ENCODE assay signal across 8 cellular contexts in the genomic region with DNA sequence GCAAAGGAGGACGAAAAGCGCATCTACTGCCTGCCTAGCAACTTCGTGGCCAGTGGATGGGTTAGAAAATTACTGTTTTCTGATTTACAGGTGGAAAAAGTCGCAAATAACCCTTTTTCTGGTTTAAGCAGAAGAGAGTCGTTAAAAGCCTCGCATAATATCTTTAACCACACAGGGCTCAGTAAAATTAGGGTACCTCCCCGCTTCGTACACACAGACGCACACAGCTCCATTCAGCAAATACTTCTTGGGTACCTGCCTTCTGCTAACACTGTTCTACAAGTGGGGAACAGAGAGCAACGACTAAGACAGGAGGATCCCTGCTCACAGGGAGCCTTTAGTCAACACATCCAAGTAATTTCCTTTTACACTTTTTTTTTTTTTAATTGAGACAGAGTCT. TPM values are rescaled to one million over a fixed set of nuclear protein-coding genes. Genes with fewer than 3 reads are reported as not detected.
DNase-seq lines count a peak whose midpoint lies in the region; ATAC-seq, FAIRE-seq and TF ChIP-seq lines count a peak whose summit lies in the region.

No MANE protein-coding gene starts in this region.

- H3K27ac Mint-ChIP-seq in natural killer cell treated with Interleukin-12 subunit alpha and Interleukin-12 subunit beta and Interleukin-15 and Interleukin-18, amount 100 ng/mL, for 72 hours, result peak overlapping the region; percentile 77 to 78

- CTCF ChIA-PET in BJ (lab: Yijun Ruan, JAX), result interaction anchor here (1.4 kb wide), 1 partner anchor 41 kb away, joined by 3 read pairs; no protein-coding TSS in a partner anchor

- peaks cover 11% of the 10 kb centered on the region for H3K36me3 Mint-ChIP-seq in natural killer cell treated with Interleukin-12 subunit alpha and Interleukin-12 subunit beta and Interleukin-15 and Interleukin-18, amount 100 ng/mL, for 72 hours

- H3K4me3 ChIP-seq in BJ (ENCODE audit: low read depth, low read length), result peak overlapping the region; percentile 84

- ATAC-seq in natural killer cell treated with Interleukin-12 subunit alpha and Interleukin-12 subunit beta and Interleukin-15 and Interleukin-18, amount 100 ng/mL, for 72 hours, result no peak

- peak overlapping the region; percentile 62 for H3K27ac ChIP-seq in cingulate gyrus (ENCODE audit: low read depth, low read length)

- no peak for TF ChIP-seq CTCF in BJ (IDR thresholded peaks at IDR 0.05; ENCODE audit: insufficient read depth, low read depth, low read length)

- FAIRE-seq in GM19239 (lab: Jason Lieb, UNC), result no peak

- no peaks in the 10 kb centered on the region for H3K9me3 Mint-ChIP-seq in natural killer cell treated with Interleukin-12 subunit alpha and Interleukin-12 subunit beta and Interleukin-15 and Interleukin-18, amount 100 ng/mL, for 72 hours

- H3K27me3 Mint-ChIP-seq in natural killer cell treated with Interleukin-12 subunit alpha and Interleukin-12 subunit beta and Interleukin-15 and Interleukin-18, amount 100 ng/mL, for 72 hours, result peaks cover 0 to 9% of the 10 kb centered on the region in 2 donors

- H3K4me3 Mint-ChIP-seq in natural killer cell treated with Interleukin-12 subunit alpha and Interleukin-12 subunit beta and Interleukin-15 and Interleukin-18, amount 100 ng/mL, for 72 hours, result peak overlapping the region; percentile 97

- H3K4me1 Mint-ChIP-seq in natural killer cell treated with Interleukin-12 subunit alpha and Interleukin-12 subunit beta and Interleukin-15 and Interleukin-18, amount 100 ng/mL, for 72 hours (ENCODE audit: low read depth in 2 of 2), result peaks cover 8 to 16% of the 10 kb centered on the region in 2 donors

- H3K36me3 ChIP-seq in BJ (ENCODE audit: control insufficient read depth, insufficient read depth, low read length), result no peaks in the 10 kb centered on the region

- POLR2A ChIA-PET in BJ (lab: Charles Lee), result no interaction called here

- DNase-seq in BJ (ENCODE audit: low read depth) (no peak), GM19239 (ENCODE audit: insufficient read length, low spot score) (peak; percentile 4), NCI-H2227 treated with DMSO at 0.1 percent for 48 hours (lab: John Stamatoyannopoulos, UW) (peak; percentile 43), COR-L47 (lab: John Stamatoyannopoulos, UW) (no peak), hippocampal formation (lab: John Stamatoyannopoulos, UW) (no peak), NCI-H2196 (lab: John Stamatoyannopoulos, UW; ENCODE audit: unreplicated experiment) (no peak)
- DNase-seq in natural killer cell treated with Interleukin-12 subunit alpha and Interleukin-12 subunit beta and Interleukin-15 and Interleukin-18, amount 100 ng/mL, for 72 hours (ENCODE audit: low spot score), result no peak

- 0 out of 2 replicates have a peak, but pooled peaks cover 1% of the 10 kb centered on the region for H3K27me3 ChIP-seq in BJ (ENCODE audit: control insufficient read depth, insufficient read depth, low read length)

RNA-seq across cellular contexts. Expression of a gene that starts 0.7 kb away (rescaled TPM):
- 3.1 and 7.6 TPM in 2 replicates for polyA plus RNA-seq in BJ (2011; rRNA removed)
- 1.7 and 2.7 TPM in 2 replicates for polyA minus RNA-seq in BJ (2011; rRNA and poly(A)+ RNA removed)
- 10 to 100 TPM; 18.3 to 21.3 TPM for total RNA-seq in natural killer cell treated with Interleukin-12 subunit alpha and Interleukin-12 subunit beta and Interleukin-15 and Interleukin-18, amount 100 ng/mL, for 72 hours

RNA-seq across cellular contexts. Expression of a gene that starts 45.8 kb away (rescaled TPM):
- not detected in 2 replicates for polyA plus RNA-seq in BJ (2011; rRNA removed)
- not detected in 2 replicates for polyA minus RNA-seq in BJ (2011; rRNA and poly(A)+ RNA removed)
- not detected for total RNA-seq in natural killer cell treated with Interleukin-12 subunit alpha and Interleukin-12 subunit beta and Interleukin-15 and Interleukin-18, amount 100 ng/mL, for 72 hours

Comparison
In these comparisons a context has a peak if more than half of its experiments do, and no peak if none do; other contexts are left out.
1. DNase-seq: peak in GM19239 (single experiment) and NCI-H2227 treated with DMSO at 0.1 percent for 48 hours (single experiment); none in BJ (single experiment), natural killer cell treated with Interleukin-12 subunit alpha and Interleukin-12 subunit beta and Interleukin-15 and Interleukin-18, amount 100 ng/mL, for 72 hours (single experiment), COR-L47 (single experiment), hippocampal formation (0 of 2) and NCI-H2196 (single experiment).